In the genomic region with DNA sequence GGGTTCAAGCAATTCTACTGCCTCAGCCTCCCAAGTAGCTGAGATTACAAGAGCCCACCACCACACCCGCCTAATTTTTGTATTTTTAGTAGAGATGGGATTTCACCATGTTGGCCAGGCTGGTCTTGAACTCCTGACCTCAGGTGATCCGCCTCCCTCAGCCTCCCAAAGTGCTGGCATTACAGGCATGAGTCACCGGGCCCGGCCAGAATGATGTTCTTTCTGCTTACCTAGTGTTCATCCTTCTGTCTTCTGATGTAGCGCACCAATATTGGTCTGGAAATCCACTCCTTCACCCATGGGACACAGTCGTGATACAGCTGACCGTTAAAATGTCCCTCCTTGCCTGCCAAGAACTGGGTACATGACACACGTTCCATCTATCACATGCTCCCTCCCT, we compare ENCODE assay signal across 1 cellular context. TPM values are rescaled to one million over a fixed set of nuclear protein-coding genes. Genes with fewer than 3 reads are reported as not detected.
"Had no signal": no experiment of that assay in that cellular context is flagged by ENCODE, and none has a peak within 500 bp of the region (broad histone marks: within the 10 kb centered on the region; RNA-seq: fewer than 3 reads in every experiment).

No MANE protein-coding gene starts in this region.

RNA-seq across cellular contexts. Expression of gene SLC45A1, which starts 39.2 kb away (rescaled TPM):
- total RNA-seq: HT-29 had no signal
